Comparison of ENCODE assay signal across 18 cellular contexts in genomic region chr11:119935341-119935925, GRCh38.
DNase-seq lines count a peak whose midpoint lies in the region; ATAC-seq and TF ChIP-seq lines count a peak whose summit lies in the region.
"Had no signal": no experiment of that assay in that cellular context is flagged by ENCODE, and none has a peak within 500 bp of the region (broad histone marks: within the 10 kb centered on the region; RNA-seq: fewer than 3 reads in every experiment).

No MANE protein-coding gene starts in this region.

- H3K4me2 ChIP-seq in GM23338 = peak overlapping the region; percentile 52

- H3K4me1 ChIP-seq in GM23338 (ENCODE audit: insufficient read depth) = peaks cover 29% of the 10 kb centered on the region
- H3K4me1 ChIP-seq: SJSA1 had no signal

- H3K79me2 ChIP-seq in GM23338 (replicated peaks; ENCODE audit: insufficient read depth) = no peaks in the 10 kb centered on the region

- no peak overlapping the region for H2AFZ ChIP-seq in GM23338

- no peaks in the 10 kb centered on the region for H3K27me3 ChIP-seq in GM23338 (ENCODE audit: insufficient read depth)
- H3K27me3 ChIP-seq: SJSA1 had no signal

- peaks cover 33% of the 10 kb centered on the region for H3K4me1 Mint-ChIP-seq in GM23338
- H3K4me1 Mint-ChIP-seq: B cell, IgD-negative memory B cell had no signal

- peaks cover 9% of the 10 kb centered on the region for H3K27me3 Mint-ChIP-seq in GM23338 (ENCODE audit: insufficient read depth, low read depth, poor library complexity)

- no peaks in the 10 kb centered on the region for H3K36me3 Mint-ChIP-seq in GM23338 (ENCODE audit: low read depth)
- H3K36me3 Mint-ChIP-seq: CD8-positive, alpha-beta T cell; IgD-negative memory B cell had no signal

- H3K4me3 ChIP-seq in GM23338 = no peak overlapping the region
- 0 out of 2 replicates have a peak overlapping the region, but pooled peaks have one; percentile 20 for H3K4me3 ChIP-seq in iPS-18c (ENCODE audit: insufficient read depth, low read depth, low read length)
- H3K4me3 ChIP-seq: SJSA1 had no signal

- H3K9me2 ChIP-seq in GM23338 (ENCODE audit: insufficient read depth) = peaks cover 8% of the 10 kb centered on the region

- H3K27ac Mint-ChIP-seq in GM23338 = no peak overlapping the region
- H3K27ac Mint-ChIP-seq: B cell; CD8-positive, alpha-beta T cell; IgD-negative memory B cell had no signal

- DNase-seq in GM23338 (ENCODE audit: low spot score) (no peak), NCI-H69 (lab: John Stamatoyannopoulos, UW) (peak; percentile 57), putamen (ENCODE audit: low spot score) (peak; percentile 62), HUDEP-2 (lab: John Stamatoyannopoulos, UW; ENCODE audit: unreplicated experiment in 76 of 76) (no peak)
- DNase-seq: CD8-positive, alpha-beta T cell; DMS79 treated with DMSO at 0.1 percent for 48 hours; Kasumi-1; MM.1S; NCI-H1105 treated with DMSO at 0.1 percent for 48 hours; NCI-H187 treated with DMSO at 0.1 percent for 48 hours; NCI-H82 had no signal

- ATAC-seq in GM23338 (no peak), GM18505 (IDR thresholded peaks at IDR 0.05; ENCODE audit: unreplicated experiment) (no peak), GM18868 (IDR thresholded peaks at IDR 0.05; ENCODE audit: unreplicated experiment) (no peak), HG02571 (IDR thresholded peaks at IDR 0.05; ENCODE audit: unreplicated experiment) (no peak)
- ATAC-seq: CD8-positive, alpha-beta T cell had no signal

- H3K9me3 Mint-ChIP-seq in GM23338 = no peaks in the 10 kb centered on the region
- H3K9me3 Mint-ChIP-seq: CD8-positive, alpha-beta T cell had no signal

- TF ChIP-seq POLR2A in GM18505 (IDR thresholded peaks at IDR 0.05; ENCODE audit: borderline replicate concordance, extremely low read depth, insufficient read depth, insufficient read length) = no peak

- no peak overlapping the region for H3K4me3 Mint-ChIP-seq in GM23338
- H3K4me3 Mint-ChIP-seq: B cell; CD8-positive, alpha-beta T cell had no signal

- TF ChIP-seq CTCF in GM23338 (conservative IDR thresholded peaks at IDR 0.05; ENCODE audit: low read depth in 2 of 2) = no peak

- no peak overlapping the region for H3K27ac ChIP-seq in GM23338 (ENCODE audit: low read depth)
- H3K27ac ChIP-seq: SJSA1 had no signal

- H3K9me3 ChIP-seq in iPS-18c (ENCODE audit: control insufficient read depth, insufficient read depth, low read length) = no peaks in the 10 kb centered on the region
- H3K9me3 ChIP-seq: SJSA1 had no signal

- H4K20me1 ChIP-seq in GM23338 (replicated peaks; ENCODE audit: insufficient read depth) = no peaks in the 10 kb centered on the region

- no peaks in the 10 kb centered on the region for H3K36me3 ChIP-seq in GM23338 (ENCODE audit: insufficient read depth)
- H3K36me3 ChIP-seq: SJSA1 had no signal

- H3F3A ChIP-seq in GM23338 (replicated peaks; ENCODE audit: low read depth) = no peaks in the 10 kb centered on the region

TF ChIP-seq in GM23338, 12 proteins besides CTCF, POLR2A, EP300 and RAD21:
- TF ChIP-seq, protein P1, sequence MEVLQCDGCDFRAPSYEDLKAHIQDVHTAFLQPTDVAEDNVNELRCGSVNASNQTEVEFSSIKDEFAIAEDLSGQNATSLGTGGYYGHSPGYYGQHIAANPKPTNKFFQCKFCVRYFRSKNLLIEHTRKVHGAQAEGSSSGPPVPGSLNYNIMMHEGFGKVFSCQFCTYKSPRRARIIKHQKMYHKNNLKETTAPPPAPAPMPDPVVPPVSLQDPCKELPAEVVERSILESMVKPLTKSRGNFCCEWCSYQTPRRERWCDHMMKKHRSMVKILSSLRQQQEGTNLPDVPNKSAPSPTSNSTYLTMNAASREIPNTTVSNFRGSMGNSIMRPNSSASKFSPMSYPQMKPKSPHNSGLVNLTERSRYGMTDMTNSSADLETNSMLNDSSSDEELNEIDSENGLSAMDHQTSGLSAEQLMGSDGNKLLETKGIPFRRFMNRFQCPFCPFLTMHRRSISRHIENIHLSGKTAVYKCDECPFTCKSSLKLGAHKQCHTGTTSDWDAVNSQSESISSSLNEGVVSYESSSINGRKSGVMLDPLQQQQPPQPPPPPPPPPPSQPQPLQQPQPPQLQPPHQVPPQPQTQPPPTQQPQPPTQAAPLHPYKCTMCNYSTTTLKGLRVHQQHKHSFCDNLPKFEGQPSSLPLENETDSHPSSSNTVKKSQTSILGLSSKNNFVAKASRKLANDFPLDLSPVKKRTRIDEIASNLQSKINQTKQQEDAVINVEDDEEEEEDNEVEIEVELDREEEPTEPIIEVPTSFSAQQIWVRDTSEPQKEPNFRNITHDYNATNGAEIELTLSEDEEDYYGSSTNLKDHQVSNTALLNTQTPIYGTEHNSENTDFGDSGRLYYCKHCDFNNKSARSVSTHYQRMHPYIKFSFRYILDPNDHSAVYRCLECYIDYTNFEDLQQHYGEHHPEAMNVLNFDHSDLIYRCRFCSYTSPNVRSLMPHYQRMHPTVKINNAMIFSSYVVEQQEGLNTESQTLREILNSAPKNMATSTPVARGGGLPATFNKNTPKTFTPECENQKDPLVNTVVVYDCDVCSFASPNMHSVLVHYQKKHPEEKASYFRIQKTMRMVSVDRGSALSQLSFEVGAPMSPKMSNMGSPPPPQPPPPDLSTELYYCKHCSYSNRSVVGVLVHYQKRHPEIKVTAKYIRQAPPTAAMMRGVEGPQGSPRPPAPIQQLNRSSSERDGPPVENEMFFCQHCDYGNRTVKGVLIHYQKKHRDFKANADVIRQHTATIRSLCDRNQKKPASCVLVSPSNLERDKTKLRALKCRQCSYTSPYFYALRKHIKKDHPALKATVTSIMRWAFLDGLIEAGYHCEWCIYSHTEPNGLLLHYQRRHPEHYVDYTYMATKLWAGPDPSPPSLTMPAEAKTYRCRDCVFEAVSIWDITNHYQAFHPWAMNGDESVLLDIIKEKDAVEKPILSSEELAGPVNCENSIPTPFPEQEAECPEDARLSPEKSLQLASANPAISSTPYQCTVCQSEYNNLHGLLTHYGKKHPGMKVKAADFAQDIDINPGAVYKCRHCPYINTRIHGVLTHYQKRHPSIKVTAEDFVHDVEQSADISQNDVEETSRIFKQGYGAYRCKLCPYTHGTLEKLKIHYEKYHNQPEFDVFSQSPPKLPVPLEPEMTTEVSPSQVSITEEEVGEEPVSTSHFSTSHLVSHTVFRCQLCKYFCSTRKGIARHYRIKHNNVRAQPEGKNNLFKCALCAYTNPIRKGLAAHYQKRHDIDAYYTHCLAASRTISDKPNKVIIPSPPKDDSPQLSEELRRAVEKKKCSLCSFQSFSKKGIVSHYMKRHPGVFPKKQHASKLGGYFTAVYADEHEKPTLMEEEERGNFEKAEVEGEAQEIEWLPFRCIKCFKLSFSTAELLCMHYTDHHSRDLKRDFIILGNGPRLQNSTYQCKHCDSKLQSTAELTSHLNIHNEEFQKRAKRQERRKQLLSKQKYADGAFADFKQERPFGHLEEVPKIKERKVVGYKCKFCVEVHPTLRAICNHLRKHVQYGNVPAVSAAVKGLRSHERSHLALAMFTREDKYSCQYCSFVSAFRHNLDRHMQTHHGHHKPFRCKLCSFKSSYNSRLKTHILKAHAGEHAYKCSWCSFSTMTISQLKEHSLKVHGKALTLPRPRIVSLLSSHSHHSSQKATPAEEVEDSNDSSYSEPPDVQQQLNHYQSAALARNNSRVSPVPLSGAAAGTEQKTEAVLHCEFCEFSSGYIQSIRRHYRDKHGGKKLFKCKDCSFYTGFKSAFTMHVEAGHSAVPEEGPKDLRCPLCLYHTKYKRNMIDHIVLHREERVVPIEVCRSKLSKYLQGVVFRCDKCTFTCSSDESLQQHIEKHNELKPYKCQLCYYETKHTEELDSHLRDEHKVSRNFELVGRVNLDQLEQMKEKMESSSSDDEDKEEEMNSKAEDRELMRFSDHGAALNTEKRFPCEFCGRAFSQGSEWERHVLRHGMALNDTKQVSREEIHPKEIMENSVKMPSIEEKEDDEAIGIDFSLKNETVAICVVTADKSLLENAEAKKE (CRISPR knock-in tag; IDR thresholded peaks at IDR 0.05) = no peak
- TF ChIP-seq CREB1 (CRISPR knock-in tag; IDR thresholded peaks at IDR 0.05; ENCODE audit: low read depth) = no peak
- TF ChIP-seq ZNF331 (CRISPR knock-in tag; IDR thresholded peaks at IDR 0.05; ENCODE audit: low read depth) = no peak
- TF ChIP-seq NANOG (IDR thresholded peaks at IDR 0.05; ENCODE audit: borderline replicate concordance) = no peak
- TF ChIP-seq POLR2AphosphoS5 (IDR thresholded peaks at IDR 0.05; ENCODE audit: low read depth) = no peak

Comparison
In these comparisons a context has a peak if more than half of its experiments do, and no peak if none do; other contexts are left out.
1. DNase-seq: peak in NCI-H69 (single experiment) and putamen (single experiment); none in GM23338 (single experiment) and HUDEP-2 (0 of 76).